In genomic region chr9:82466616-82467251, GRCh38 we compare ENCODE assay signal across 11 cellular contexts.
A peak's percentile ranks its signal among the peaks of the same experiment; 100 is the strongest.
DNase-seq lines count a peak whose midpoint lies in the region; ATAC-seq, FAIRE-seq and TF ChIP-seq lines count a peak whose summit lies in the region.
"Had no signal": no experiment of that assay in that cellular context is flagged by ENCODE, and none has a peak within 500 bp of the region (broad histone marks: within the 10 kb centered on the region; RNA-seq: fewer than 3 reads in every experiment).

No MANE protein-coding gene starts in this region.

- no peak overlapping the region for H3K4me3 ChIP-seq in PC-3 (ENCODE audit: low read length)

- no peaks in the 10 kb centered on the region for H3K79me2 ChIP-seq in PC-3 (ENCODE audit: low read length)

- no peak overlapping the region for H3K9ac ChIP-seq in PC-3 (ENCODE audit: low read length)

- H3F3A ChIP-seq in PC-3 (ENCODE audit: low read length, unreplicated experiment) = no peaks in the 10 kb centered on the region

- peaks cover 1% of the 10 kb centered on the region for H3K9me3 Mint-ChIP-seq in glutamatergic neuron (ENCODE audit: unreplicated experiment)
- H3K9me3 Mint-ChIP-seq: activated CD4-positive, alpha-beta T cell treated with anti-CD3 and anti-CD28 coated beads, Interleukin-2, amount 10 ng/mL, durations not matched to agents 7 days and 5 days had no signal

- CTCF ChIA-PET in PC-3 (lab: Charles Lee) = no interaction called here

- H3K4me2 ChIP-seq in PC-3 (ENCODE audit: low read length) = no peak overlapping the region

- no peaks in the 10 kb centered on the region for H4K20me1 ChIP-seq in PC-3 (ENCODE audit: low read length)

- no peaks in the 10 kb centered on the region for H3K9me3 ChIP-seq in PC-3 (ENCODE audit: low read length)

- peak; percentile 74 for ATAC-seq in GM18868 (IDR thresholded peaks at IDR 0.05; ENCODE audit: unreplicated experiment)
- no peak for ATAC-seq in PC-3

- H3K27me3 Mint-ChIP-seq in glutamatergic neuron (ENCODE audit: unreplicated experiment) = peaks cover 3% of the 10 kb centered on the region
- H3K27me3 Mint-ChIP-seq: activated CD4-positive, alpha-beta T cell treated with anti-CD3 and anti-CD28 coated beads, Interleukin-2, amount 10 ng/mL, durations not matched to agents 7 days and 5 days had no signal

- FAIRE-seq in HTR-8/SVneo (lab: Jason Lieb, UNC) = no peak

- no TSS peak for BruUV-seq in PC-3 (replicated peaks; lab: Mats Ljungman, UMichigan)

- no peaks in the 10 kb centered on the region for H3K36me3 ChIP-seq in PC-3 (ENCODE audit: low read depth, low read length)

- H3K36me3 Mint-ChIP-seq in glutamatergic neuron (ENCODE audit: unreplicated experiment) = no peaks in the 10 kb centered on the region

- H3K4me1 Mint-ChIP-seq in glutamatergic neuron (ENCODE audit: low read depth, unreplicated experiment) = peaks cover 16% of the 10 kb centered on the region
- H3K4me1 Mint-ChIP-seq: activated CD4-positive, alpha-beta T cell treated with anti-CD3 and anti-CD28 coated beads, Interleukin-2, amount 10 ng/mL, durations not matched to agents 7 days and 5 days had no signal

- H3K9me2 ChIP-seq in PC-3 (replicated peaks; ENCODE audit: low read length) = no peaks in the 10 kb centered on the region

- intact Hi-C loops in PC-3 (cut with micrococcal nuclease) = no loop called here

- H3K4me3 Mint-ChIP-seq in glutamatergic neuron (ENCODE audit: unreplicated experiment) = peak overlapping the region; percentile 53
- H3K4me3 Mint-ChIP-seq: activated CD4-positive, alpha-beta T cell treated with anti-CD3 and anti-CD28 coated beads, Interleukin-2, amount 10 ng/mL, durations not matched to agents 7 days and 5 days had no signal

- H3K27ac ChIP-seq in PC-3 (ENCODE audit: low read length) = no peak overlapping the region

- H3K4me1 ChIP-seq in PC-3 (ENCODE audit: insufficient read depth, low read length) = no peaks in the 10 kb centered on the region

- H2AFZ ChIP-seq in PC-3 (ENCODE audit: low read length) = no peak overlapping the region

- no peaks in the 10 kb centered on the region for H3K27me3 ChIP-seq in PC-3 (ENCODE audit: low read length)

- TF ChIP-seq CTCF in PC-3 (conservative IDR thresholded peaks at IDR 0.05; ENCODE audit: low read depth, low read length) = peak; percentile 48
- peak; percentile 63 for TF ChIP-seq CTCF in glutamatergic neuron (IDR thresholded peaks at IDR 0.05; ENCODE audit: partially characterized antibody, unreplicated experiment)

- no peak overlapping the region for H3K27ac Mint-ChIP-seq in glutamatergic neuron (ENCODE audit: unreplicated experiment)
- H3K27ac Mint-ChIP-seq: activated CD4-positive, alpha-beta T cell treated with anti-CD3 and anti-CD28 coated beads, Interleukin-2, amount 10 ng/mL, durations not matched to agents 7 days and 5 days had no signal

- DNase-seq in PC-3 (peak; percentile 29), glutamatergic neuron (peak; percentile 75), renal cortical epithelial cell (ENCODE audit: low read depth) (peak; percentile 11), SW480 (ENCODE audit: low spot score) (no peak), DMS79 treated with DMSO at 0.1 percent for 48 hours (lab: John Stamatoyannopoulos, UW) (no peak), HTR-8/SVneo (ENCODE audit: insufficient read length, low spot score) (no peak)
- DNase-seq in activated T-cell treated with anti-CD3 and anti-CD28 coated beads, Interleukin-2, amount 50 U/mL, for 1 hour = no peak
- DNase-seq: activated CD4-positive, alpha-beta T cell treated with anti-CD3 and anti-CD28 coated beads, Interleukin-2, amount 10 ng/mL, durations not matched to agents 7 days and 5 days; anterior cingulate cortex; stimulated activated naive CD4-positive, alpha-beta T cell treated with Interleukin-2 at 50 U/mL for 16 hours had no signal

- POLR2A ChIA-PET in PC-3 (lab: Charles Lee; ENCODE audit: unreplicated experiment) = no interaction called here

Comparison
In these comparisons a context has a peak if more than half of its experiments do, and no peak if none do; other contexts are left out.
1. DNase-seq: peak in PC-3 (single experiment), glutamatergic neuron (single experiment) and renal cortical epithelial cell (single experiment); none in SW480 (single experiment), DMS79 treated with DMSO at 0.1 percent for 48 hours (single experiment), HTR-8/SVneo (single experiment) and activated T-cell treated with anti-CD3 and anti-CD28 coated beads, Interleukin-2, amount 50 U/mL, for 1 hour (single experiment).